Comparison of ENCODE assay signal across 15 cellular contexts in the genomic region with DNA sequence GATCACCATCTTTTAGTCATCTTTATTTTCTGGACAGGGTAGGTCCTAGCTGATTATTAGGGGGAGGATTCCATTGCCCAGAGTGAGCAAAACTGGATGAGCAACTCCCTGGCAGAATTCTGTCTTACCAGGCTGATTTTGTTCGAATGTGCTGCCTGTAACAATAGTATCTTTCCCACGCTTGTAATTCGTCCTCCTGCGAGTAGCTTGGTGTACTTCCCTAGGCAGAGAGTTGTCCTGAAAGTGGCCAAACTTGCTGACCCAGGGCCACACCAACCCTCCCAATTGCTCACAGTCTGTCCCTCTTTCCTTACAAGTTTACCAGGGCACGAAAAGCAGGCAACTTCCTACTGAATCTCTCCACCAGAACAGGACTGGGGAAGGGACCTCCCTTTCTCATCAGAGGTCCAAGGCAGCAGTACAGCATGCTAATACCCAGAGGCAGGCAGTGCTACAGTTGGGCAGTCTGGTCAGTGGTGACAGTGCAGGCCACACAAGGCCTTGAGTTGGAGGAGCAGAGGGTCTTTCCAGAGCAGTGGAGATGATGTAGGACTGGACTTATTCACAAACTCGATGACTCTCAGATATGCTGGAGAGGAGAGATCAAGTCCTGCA.
DNase-seq lines count a peak whose midpoint lies in the region; ATAC-seq, FAIRE-seq and TF ChIP-seq lines count a peak whose summit lies in the region.
"Had no signal": no experiment of that assay in that cellular context is flagged by ENCODE, and none has a peak within 500 bp of the region (broad histone marks: within the 10 kb centered on the region; RNA-seq: fewer than 3 reads in every experiment).

No MANE protein-coding gene starts in this region.

- no peak for TF ChIP-seq EP300 in A549 (IDR thresholded peaks at IDR 0.05)

- no peak overlapping the region for H3K4me3 ChIP-seq in A549
- H3K4me3 ChIP-seq in LNCaP clone FGC (ENCODE audit: low read depth, low read length): no peak overlapping the region
- H3K4me3 ChIP-seq in body of pancreas: no peak overlapping the region

- ATAC-seq in A549: peak; percentile 30 to 35; a peak in 4 of 6 replicates
- peak; percentile 27 for ATAC-seq in body of pancreas
- ATAC-seq in GM19328 (IDR thresholded peaks at IDR 0.05; ENCODE audit: unreplicated experiment): no peak
- no peak for ATAC-seq in HG02870 (IDR thresholded peaks at IDR 0.05; ENCODE audit: unreplicated experiment)

- no peak overlapping the region for H3K4me2 ChIP-seq in A549

- TF ChIP-seq POLR2A in A549 (IDR thresholded peaks at IDR 0.05; ENCODE audit: low read length) (no peak), body of pancreas (IDR thresholded peaks at IDR 0.05) (no peak)

- H3K27ac ChIP-seq in A549 (no peak overlapping the region), body of pancreas (peak overlapping the region; percentile 30 to 59 (median 56))

- TF ChIP-seq RAD21 in A549 (conservative IDR thresholded peaks at IDR 0.05 in 1 of 2, IDR thresholded peaks at IDR 0.05 in 1 of 2): no peak

- POLR2A ChIA-PET in A549 (lab: Yijun Ruan, JAX): no interaction called here

- FAIRE-seq in A549 (lab: Jason Lieb, UNC): no peak
- FAIRE-seq: G401.6, GM19239 had no signal

- CTCF ChIA-PET in A549 (lab: Yijun Ruan, JAX): interaction anchor here (1.0 to 1.6 kb wide), 2 partner anchors 10 to 15 kb away, joined by 3 to 5 read pairs; no protein-coding TSS in a partner anchor

- H3K4me1 ChIP-seq in A549 (no peaks in the 10 kb centered on the region; the same call in 2 of the 3 replicates), body of pancreas (peaks cover 28% of the 10 kb centered on the region)

- H3K27me3 ChIP-seq in body of pancreas: no peaks in the 10 kb centered on the region

- H3K9me3 ChIP-seq in A549: no peaks in the 10 kb centered on the region
- H3K9me3 ChIP-seq in body of pancreas: no peaks in the 10 kb centered on the region

- intact Hi-C loops in body of pancreas (cut with DNase I): loop anchor here (10.0 kb wide), 1 partner anchor 60 kb away; no protein-coding TSS in a partner anchor

- TF ChIP-seq CTCF in A549 (IDR thresholded peaks at IDR 0.05) (no peak), LNCaP clone FGC (IDR thresholded peaks at IDR 0.05; ENCODE audit: control insufficient read depth, extremely low read depth, insufficient read depth) (no peak), body of pancreas (IDR thresholded peaks at IDR 0.05) (no peak)

- no peaks in the 10 kb centered on the region for H3K36me3 ChIP-seq in body of pancreas (replicated peaks in 1 of 2; ENCODE audit: insufficient read depth in 1 of 2, low read depth in 2 of 2)

- 45% methylated on average over 6 of the region's 6 CpGs for WGBS in A549 (ENCODE audit: missing lambda C conversion rate)
- WGBS in body of pancreas, 2 donors: 31 to 37% methylated on average over 4 to 6 of the region's 6 CpGs

- DNase-seq in A549 (ENCODE audit: low read depth in 1 of 2, low spot score in 1 of 2): no peak
- peak; percentile 21 for DNase-seq in LNCaP clone FGC (ENCODE audit: low read depth)
- no peak for DNase-seq in body of pancreas
- DNase-seq in myocyte (ENCODE audit: low read depth): peak; percentile 2
- DNase-seq in effector CD4-positive, alpha-beta T cell: no peak
- DNase-seq in HT-29 (ENCODE audit: low spot score): no peak
- DNase-seq: AML-193, DMS79, NCI-H146, NCI-H345, SHP77 treated with DMSO at 0.1 percent for 48 hours had no signal

TF ChIP-seq in A549, 52 proteins besides CTCF, POLR2A, EP300 and RAD21:
- TF ChIP-seq BCL3 (IDR thresholded peaks at IDR 0.05): no peak
- no peak for TF ChIP-seq CHD4 (IDR thresholded peaks at IDR 0.05; ENCODE audit: borderline replicate concordance)
- TF ChIP-seq EHMT2 (IDR thresholded peaks at IDR 0.05; ENCODE audit: low read depth): no peak
- TF ChIP-seq REST (IDR thresholded peaks at IDR 0.05): no peak
- TF ChIP-seq NR3C1 (IDR thresholded peaks at IDR 0.05): no peak
- no peak for TF ChIP-seq RNF2 (IDR thresholded peaks at IDR 0.05; ENCODE audit: borderline replicate concordance, low read depth)
- TF ChIP-seq ZFP36 (IDR thresholded peaks at IDR 0.05; ENCODE audit: borderline replicate concordance, partially characterized antibody): no peak
- no peak for TF ChIP-seq KDM5A (IDR thresholded peaks at IDR 0.05)
- no peak for TF ChIP-seq EHF (CRISPR knock-in tag; IDR thresholded peaks at IDR 0.05)
- TF ChIP-seq TP53 (CRISPR knock-in tag; IDR thresholded peaks at IDR 0.05): no peak
- no peak for TF ChIP-seq RARB (CRISPR knock-in tag; IDR thresholded peaks at IDR 0.05)
- no peak for TF ChIP-seq CBX2 (IDR thresholded peaks at IDR 0.05; ENCODE audit: borderline replicate concordance, low read depth)
- TF ChIP-seq SREBF2 (IDR thresholded peaks at IDR 0.05): no peak
- no peak for TF ChIP-seq JUNB (IDR thresholded peaks at IDR 0.05)
- no peak for TF ChIP-seq KDM1A (IDR thresholded peaks at IDR 0.05; ENCODE audit: low read depth)
- no peak for TF ChIP-seq HEYL (CRISPR knock-in tag; IDR thresholded peaks at IDR 0.05)
- no peak for TF ChIP-seq MAZ (IDR thresholded peaks at IDR 0.05; ENCODE audit: borderline replicate concordance, low read depth, low read length)
- TF ChIP-seq, protein P1, sequence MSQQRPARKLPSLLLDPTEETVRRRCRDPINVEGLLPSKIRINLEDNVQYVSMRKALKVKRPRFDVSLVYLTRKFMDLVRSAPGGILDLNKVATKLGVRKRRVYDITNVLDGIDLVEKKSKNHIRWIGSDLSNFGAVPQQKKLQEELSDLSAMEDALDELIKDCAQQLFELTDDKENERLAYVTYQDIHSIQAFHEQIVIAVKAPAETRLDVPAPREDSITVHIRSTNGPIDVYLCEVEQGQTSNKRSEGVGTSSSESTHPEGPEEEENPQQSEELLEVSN (IDR thresholded peaks at IDR 0.05; ENCODE audit: borderline replicate concordance, low read depth): no peak
- TF ChIP-seq HOXA7 (CRISPR knock-in tag; IDR thresholded peaks at IDR 0.05): no peak
- TF ChIP-seq MYC (IDR thresholded peaks at IDR 0.05; ENCODE audit: borderline replicate concordance, low read length): no peak

Comparison
In these comparisons a context has a peak if more than half of its experiments do, and no peak if none do; other contexts are left out.
1. ATAC-seq: peak in A549 (2 of 2) and body of pancreas (single experiment); none in GM19328 (single experiment) and HG02870 (single experiment).
2. DNase-seq: peak in LNCaP clone FGC (single experiment) and myocyte (single experiment); none in A549 (0 of 2), body of pancreas (0 of 4), effector CD4-positive, alpha-beta T cell (single experiment) and HT-29 (single experiment).
3. H3K27ac ChIP-seq: peak in body of pancreas (4 of 4); none in A549 (0 of 2).